In the genomic region with DNA sequence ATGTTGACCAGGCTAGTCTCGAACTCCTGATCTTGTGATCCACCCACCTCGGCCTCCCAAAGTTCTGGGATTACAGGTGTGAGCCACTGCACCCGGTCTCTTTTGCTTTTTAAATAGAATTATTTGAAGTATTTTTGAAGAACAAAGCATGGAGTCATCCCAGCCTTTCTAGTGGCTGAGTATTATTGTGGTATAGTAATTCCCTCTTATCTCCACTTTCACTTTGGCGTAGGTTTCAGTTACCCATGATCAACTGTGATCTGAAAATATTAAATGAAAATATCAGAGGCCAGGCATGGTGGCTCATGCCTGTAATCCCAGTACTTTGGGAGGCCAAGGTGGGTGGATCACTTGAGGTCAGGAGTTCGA, we compare ENCODE assay signal across 14 cellular contexts. TPM values are rescaled to one million over a fixed set of nuclear protein-coding genes. Genes with fewer than 3 reads are reported as not detected.
"Had no signal": no experiment of that assay in that cellular context is flagged by ENCODE, and none has a peak within 500 bp of the region (broad histone marks: within the 10 kb centered on the region; RNA-seq: fewer than 3 reads in every experiment).

No MANE protein-coding gene starts in this region.

RNA-seq across cellular contexts. Expression of a gene that starts 36.9 kb away (rescaled TPM):
- total RNA-seq: activated CD4-positive, alpha-beta T cell treated with anti-CD3 and anti-CD28 coated beads, Interleukin-2, amount 10 ng/mL, durations not matched to agents 24 days and 14 days; activated CD8-positive, alpha-beta T cell treated with anti-CD3 and anti-CD28 coated beads for 36 hours; activated naive CD8-positive, alpha-beta T cell treated with anti-CD3 and anti-CD28 coated beads for 36 hours; activated T-helper 17 cell treated with anti-CD3 and anti-CD28 coated beads, Interleukin-2, amount 50 U/mL, for 72 hours; body of pancreas; colonic mucosa; gastrocnemius medialis; kidney epithelial cell; mucosa of gallbladder; naive thymus-derived CD8-positive, alpha-beta T cell; pancreas; sciatic nerve; T-cell; thyroid gland had no signal
- polyA plus RNA-seq: naive thymus-derived CD8-positive, alpha-beta T cell; pancreas had no signal

RNA-seq across cellular contexts. Expression of a gene that starts 44.6 kb away (rescaled TPM):
- total RNA-seq: activated CD8-positive, alpha-beta T cell treated with anti-CD3 and anti-CD28 coated beads for 36 hours; activated naive CD8-positive, alpha-beta T cell treated with anti-CD3 and anti-CD28 coated beads for 36 hours; activated T-helper 17 cell treated with anti-CD3 and anti-CD28 coated beads, Interleukin-2, amount 50 U/mL, for 72 hours; body of pancreas; gastrocnemius medialis; kidney epithelial cell; mucosa of gallbladder; naive thymus-derived CD8-positive, alpha-beta T cell; pancreas; thyroid gland had no signal
- polyA plus RNA-seq: naive thymus-derived CD8-positive, alpha-beta T cell; pancreas had no signal
